ENCODE assay signal across 19 cellular contexts in the genomic region with DNA sequence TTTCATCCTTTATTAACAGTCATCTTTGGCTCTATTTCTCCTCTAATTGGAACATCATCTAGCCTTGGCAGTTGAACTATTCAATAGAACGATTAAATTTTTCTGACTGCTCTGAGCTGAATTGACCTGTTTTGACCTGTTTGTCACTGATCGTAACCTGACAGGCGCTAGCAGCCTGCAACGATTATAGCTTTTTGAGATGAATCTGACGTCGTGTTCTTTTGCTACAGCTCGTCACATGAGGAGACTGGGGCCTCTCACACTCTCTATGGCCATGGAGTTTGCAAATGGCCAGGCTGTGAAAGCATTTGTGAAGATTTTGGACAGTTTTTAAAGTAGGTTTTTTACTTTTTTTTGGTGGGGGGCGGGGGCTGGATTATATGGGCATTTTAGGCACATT.
"Had no signal": no experiment of that assay in that cellular context is flagged by ENCODE, and none has a peak within 500 bp of the region (broad histone marks: within the 10 kb centered on the region; RNA-seq: fewer than 3 reads in every experiment).

No MANE protein-coding gene starts in this region.

- H3K36me3 ChIP-seq: colonic mucosa, upper lobe of right lung had no signal

- H3K9me3 Mint-ChIP-seq: activated naive CD8-positive, alpha-beta T cell treated with anti-CD3 and anti-CD28 coated beads, Interleukin-2, amount 10 ng/mL, durations not matched to agents 7 days and 5 days; memory B cell had no signal

- DNase-seq: activated CD4-positive, alpha-beta T cell treated with anti-CD3 and anti-CD28 coated beads for 1 hour; activated naive CD8-positive, alpha-beta T cell treated with anti-CD3 and anti-CD28 coated beads, Interleukin-2, amount 10 ng/mL, durations not matched to agents 7 days and 5 days; activated T-cell treated with anti-CD3 and anti-CD28 coated beads, Interleukin-2, amount 50 U/mL, for 1 hour; amniotic stem cell; colonic mucosa; esophagus squamous epithelium; heart left ventricle; left colon; occipital lobe; posterior cingulate gyrus; sigmoid colon; stimulated activated CD4-positive, alpha-beta T cell treated with anti-CD3 and anti-CD28 coated beads, Interleukin-2, amount 100 ng/mL, for 48 hours; stimulated activated CD8-positive, alpha-beta memory T cell treated with anti-CD3 and anti-CD28 coated beads, Interleukin-4, amount 100 ng/mL, for 48 hours; stimulated activated naive CD4-positive, alpha-beta T cell; T-helper 1 cell; upper lobe of right lung had no signal

- H3K27ac ChIP-seq: colonic mucosa, esophagus squamous epithelium, gastroesophageal sphincter, heart left ventricle, sigmoid colon, upper lobe of right lung had no signal

- H3K27me3 Mint-ChIP-seq: activated naive CD8-positive, alpha-beta T cell treated with anti-CD3 and anti-CD28 coated beads, Interleukin-2, amount 10 ng/mL, durations not matched to agents 7 days and 5 days; memory B cell had no signal

- H3K4me3 ChIP-seq: colonic mucosa, esophagus squamous epithelium, gastroesophageal sphincter, heart left ventricle, sigmoid colon, upper lobe of right lung had no signal

- H3K27ac Mint-ChIP-seq: activated naive CD8-positive, alpha-beta T cell treated with anti-CD3 and anti-CD28 coated beads, Interleukin-2, amount 10 ng/mL, durations not matched to agents 7 days and 5 days; memory B cell; natural killer cell treated with Interleukin-12 subunit alpha and Interleukin-12 subunit beta and Interleukin-15 and Interleukin-18, amount 100 ng/mL, for 72 hours had no signal

- H3K4me3 Mint-ChIP-seq: activated naive CD8-positive, alpha-beta T cell treated with anti-CD3 and anti-CD28 coated beads, Interleukin-2, amount 10 ng/mL, durations not matched to agents 7 days and 5 days; memory B cell; natural killer cell treated with Interleukin-12 subunit alpha and Interleukin-12 subunit beta and Interleukin-15 and Interleukin-18, amount 100 ng/mL, for 72 hours had no signal

- H3K36me3 Mint-ChIP-seq: activated naive CD8-positive, alpha-beta T cell treated with anti-CD3 and anti-CD28 coated beads, Interleukin-2, amount 10 ng/mL, durations not matched to agents 7 days and 5 days; memory B cell; natural killer cell treated with Interleukin-12 subunit alpha and Interleukin-12 subunit beta and Interleukin-15 and Interleukin-18, amount 100 ng/mL, for 72 hours had no signal

- H3K4me1 ChIP-seq: colonic mucosa, esophagus squamous epithelium, gastroesophageal sphincter, heart left ventricle, sigmoid colon, upper lobe of right lung had no signal

- H3K9me3 ChIP-seq: colonic mucosa, esophagus squamous epithelium, gastroesophageal sphincter, heart left ventricle, sigmoid colon, upper lobe of right lung had no signal

- H3K4me1 Mint-ChIP-seq: activated naive CD8-positive, alpha-beta T cell treated with anti-CD3 and anti-CD28 coated beads, Interleukin-2, amount 10 ng/mL, durations not matched to agents 7 days and 5 days; memory B cell had no signal
